28 cellular contexts compared by ENCODE assay signal in the genomic region with DNA sequence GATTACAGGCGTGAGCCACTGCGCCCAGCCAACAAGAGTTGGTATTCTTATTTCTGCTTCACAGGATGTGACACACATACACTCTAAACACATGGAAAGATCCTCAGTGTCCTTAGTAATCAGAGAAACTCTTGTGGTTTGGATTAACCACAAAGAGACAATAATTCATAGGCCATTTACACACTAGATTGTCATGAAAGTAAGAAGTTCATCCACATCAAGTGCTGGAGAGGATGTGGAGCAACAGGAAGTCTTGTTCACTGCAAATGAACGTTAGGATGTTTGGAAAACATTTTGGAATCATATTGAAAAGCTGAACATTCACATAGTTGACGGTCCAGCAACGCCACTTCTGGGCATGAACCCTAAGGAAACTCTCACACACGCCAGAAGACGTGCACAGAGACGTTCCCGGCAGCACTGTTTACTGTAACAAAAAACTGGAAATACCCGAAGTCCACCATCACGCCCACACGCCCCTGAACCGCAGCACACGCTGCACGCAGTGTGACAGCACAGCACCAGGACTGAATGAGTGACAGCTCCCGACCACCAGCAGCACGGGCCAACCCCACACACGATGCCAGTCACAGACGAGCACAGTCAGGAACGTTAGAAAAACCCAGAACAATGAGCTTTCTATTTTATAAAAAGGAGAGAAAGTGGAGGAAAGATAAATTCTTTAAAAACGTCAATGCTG.
A peak's percentile ranks its signal among the peaks of the same experiment; 100 is the strongest.
DNase-seq lines count a peak whose midpoint lies in the region; ATAC-seq, FAIRE-seq and TF ChIP-seq lines count a peak whose summit lies in the region.
"Had no signal": no experiment of that assay in that cellular context is flagged by ENCODE, and none has a peak within 500 bp of the region (broad histone marks: within the 10 kb centered on the region; RNA-seq: fewer than 3 reads in every experiment).

No MANE protein-coding gene starts in this region.

- H3K4me3 ChIP-seq in NB4 (ENCODE audit: low read depth, low read length): no peak overlapping the region
- no peak overlapping the region for H3K4me3 ChIP-seq in bronchial epithelial cell (ENCODE audit: low read depth, low read length)
- no peak overlapping the region for H3K4me3 ChIP-seq in SJCRH30
- H3K4me3 ChIP-seq: neural progenitor cell, SK-N-MC, stomach, tibial nerve had no signal

- H3K36me3 ChIP-seq in bronchial epithelial cell (ENCODE audit: control insufficient read depth, insufficient read depth, low read length): no peaks in the 10 kb centered on the region
- H3K36me3 ChIP-seq in SJCRH30: no peaks in the 10 kb centered on the region
- H3K36me3 ChIP-seq: neural progenitor cell, stomach, tibial nerve had no signal

- no peak overlapping the region for H3K27ac ChIP-seq in SJCRH30
- H3K27ac ChIP-seq: 22Rv1, neural progenitor cell, RWPE1, SK-N-MC, stomach, tibial nerve had no signal

- H3K9me3 ChIP-seq in SJCRH30 (replicated peaks): 0 out of 2 replicates have a peak, but pooled peaks cover 3% of the 10 kb centered on the region

- no peak for FAIRE-seq in bronchial epithelial cell (lab: Jason Lieb, UNC)
- FAIRE-seq: kidney had no signal

- ATAC-seq in HG03025 (IDR thresholded peaks at IDR 0.05; ENCODE audit: low FRiP score, unreplicated experiment): no peak
- ATAC-seq: activated naive CD4-positive, alpha-beta T cell treated with anti-CD3 and anti-CD28 coated beads, Interleukin-2, amount 50 U/mL, for 72 hours had no signal

- DNase-seq in NOMO-1 treated with DMSO at 0.1 percent for 48 hours (lab: John Stamatoyannopoulos, UW; ENCODE audit: unreplicated experiment) (peak; percentile 25), NOMO-1 treated with dmso at 0.1 percent for 144 hours (lab: John Stamatoyannopoulos, UW; ENCODE audit: unreplicated experiment) (no peak), NB4 (ENCODE audit: low read depth) (peak; percentile 47), bronchial epithelial cell (ENCODE audit: low read depth) (peak; percentile 1), iPS-NIHi11 (ENCODE audit: low spot score) (no peak), SJCRH30 (no peak), COR-L47 (lab: John Stamatoyannopoulos, UW) (no peak)
- DNase-seq: activated B cell treated with CpG ODN at 0.5 μM for 24 hours; activated CD4-positive, alpha-beta T cell treated with anti-CD3 and anti-CD28 coated beads, Interleukin-2, amount 50 U/mL, for 48 hours; activated CD8-positive, alpha-beta memory T cell treated with anti-CD3 and anti-CD28 coated beads, Interleukin-2, amount 50 U/mL, for 4 hours; AML-193; anterior cingulate cortex; cortex of kidney; DMS79; KG1; kidney; NCI-H1048; NCI-H187 treated with DMSO at 0.1 percent for 48 hours; NCI-H524 treated with DMSO at 0.1 percent for 48 hours; stimulated activated CD8-positive, alpha-beta memory T cell treated with anti-CD3 and anti-CD28 coated beads, Interleukin-4, amount 100 ng/mL, for 48 hours; stomach had no signal

- TF ChIP-seq POLR2A in NB4 (IDR thresholded peaks at IDR 0.05; ENCODE audit: extremely low read depth, insufficient read length): no peak

- TF ChIP-seq CTCF in NB4 (IDR thresholded peaks at IDR 0.05; ENCODE audit: low read depth, low read length) (no peak), bronchial epithelial cell (IDR thresholded peaks at IDR 0.05; ENCODE audit: insufficient read depth, low read length, severe bottlenecking) (no peak)

- no peaks in the 10 kb centered on the region for H3K4me1 ChIP-seq in SJCRH30
- H3K4me1 ChIP-seq: neural progenitor cell, stomach, tibial nerve had no signal

- no peaks in the 10 kb centered on the region for H3K27me3 ChIP-seq in bronchial epithelial cell (ENCODE audit: control insufficient read depth, insufficient read depth, low read length)
- H3K27me3 ChIP-seq in SJCRH30: no peaks in the 10 kb centered on the region
- H3K27me3 ChIP-seq: neural progenitor cell, stomach, tibial nerve had no signal

Comparison
In these comparisons a context has a peak if more than half of its experiments do, and no peak if none do; other contexts are left out.
1. DNase-seq: peak in NOMO-1 treated with DMSO at 0.1 percent for 48 hours (single experiment), NB4 (single experiment) and bronchial epithelial cell (single experiment); none in NOMO-1 treated with dmso at 0.1 percent for 144 hours (single experiment), iPS-NIHi11 (single experiment), SJCRH30 (0 of 2) and COR-L47 (single experiment).